In genomic region chr4:150668824-150669223, GRCh38 we compare ENCODE assay signal across 21 cellular contexts.
DNase-seq lines count a peak whose midpoint lies in the region; ATAC-seq, FAIRE-seq and TF ChIP-seq lines count a peak whose summit lies in the region.
"Had no signal": no experiment of that assay in that cellular context is flagged by ENCODE, and none has a peak within 500 bp of the region (broad histone marks: within the 10 kb centered on the region; RNA-seq: fewer than 3 reads in every experiment).

No MANE protein-coding gene starts in this region.

- H2AK5ac ChIP-seq in H9 (ENCODE audit: insufficient read length, low read length): no peak overlapping the region

- no peaks in the 10 kb centered on the region for H3K9me3 Mint-ChIP-seq in H9

- FAIRE-seq in K562 (lab: Jason Lieb, UNC) (no peak), keratinocyte (lab: Jason Lieb, UNC) (peak; percentile 26), H54 (lab: Jason Lieb, UNC) (no peak)

- H4K5ac ChIP-seq in H9 (ENCODE audit: insufficient read length, low read depth, low read length): no peak overlapping the region

- H3K9me3 ChIP-seq in H9 (ENCODE audit: control insufficient read depth, low read depth, low read length): no peaks in the 10 kb centered on the region
- H3K9me3 ChIP-seq in Karpas-422 (ENCODE audit: low read length): no peaks in the 10 kb centered on the region
- no peaks in the 10 kb centered on the region for H3K9me3 ChIP-seq in K562 (replicated peaks; ENCODE audit: control insufficient read depth, insufficient read depth, low read depth, low read length)
- H3K9me3 ChIP-seq in keratinocyte (ENCODE audit: control insufficient read depth, low read depth, low read length): no peaks in the 10 kb centered on the region
- H3K9me3 ChIP-seq: Caco-2, MG63, Peyer's patch had no signal

- H3K4me1 ChIP-seq in H9 (ENCODE audit: insufficient read depth, low read length) (no peaks in the 10 kb centered on the region), Karpas-422 (ENCODE audit: low read length) (peaks cover 11% of the 10 kb centered on the region), K562 (replicated peaks in 1 of 2; ENCODE audit: control insufficient read depth in 2 of 2, insufficient read depth in 2 of 2, low read length in 2 of 2) (no peaks in the 10 kb centered on the region), keratinocyte (ENCODE audit: control insufficient read depth, extremely low read depth, insufficient read depth, low read length) (peaks cover 20% of the 10 kb centered on the region)
- H3K4me1 ChIP-seq: Peyer's patch had no signal

- no peaks in the 10 kb centered on the region for H3K9me2 ChIP-seq in Karpas-422 (replicated peaks; ENCODE audit: insufficient read depth, low read length)

- H4K91ac ChIP-seq in H9 (ENCODE audit: insufficient read length, low read depth, low read length): no peak overlapping the region

- H2BK20ac ChIP-seq in H9 (ENCODE audit: low read depth, low read length, poor library complexity, severe bottlenecking): no peak overlapping the region

- DNase-seq in H9 (no peak), Karpas-422 (peak; percentile 60), K562 (ENCODE audit: extremely low read depth in 1 of 4, low spot score in 3 of 4) (peak in 2 of 4 experiments; percentile 8 to 9), keratinocyte (ENCODE audit: low read depth, low spot score) (no peak), H54 (ENCODE audit: insufficient read length, low spot score) (no peak)
- no peak for DNase-seq in activated CD4-positive, alpha-beta T cell treated with anti-CD3 and anti-CD28 coated beads, Interleukin-2, amount 50 U/mL, for 4 hours
- DNase-seq: Caco-2, DMS153, GM23248, MG63, NCI-H1105 treated with DMSO at 0.1 percent for 48 hours, NCI-H1694 treated with DMSO at 0.1 percent for 48 hours, NCI-H226, NCI-H524 treated with DMSO at 0.1 percent for 48 hours, Peyer's patch, SHP77 had no signal

- TF ChIP-seq POLR2A in K562 (conservative IDR thresholded peaks at IDR 0.05) (no peak), H54 (IDR thresholded peaks at IDR 0.05; ENCODE audit: low read depth, low read length) (no peak)

- H3K4ac ChIP-seq in H9 (ENCODE audit: low read depth, low read length): no peak overlapping the region

- no peak overlapping the region for H3K23ac ChIP-seq in H9 (ENCODE audit: insufficient read length, low read depth, low read length)

- H2BK15ac ChIP-seq in H9 (ENCODE audit: low read depth, low read length): no peak overlapping the region

- BruUV-seq in K562 (replicated peaks; lab: Mats Ljungman, UMichigan): no TSS peak

- WGBS in H9 (ENCODE audit: extremely low coverage, insufficient read length, low lambda C conversion rate): no CpG with 5 or more reads among the region's 2 CpGs
- 38% methylated on average over 2 of the region's 2 CpGs for WGBS in K562 (ENCODE audit: insufficient coverage, low coverage, missing lambda C conversion rate)

- no peak overlapping the region for H3K14ac ChIP-seq in H9 (ENCODE audit: insufficient read depth, low read length)

- H4K20me1 ChIP-seq in H9 (ENCODE audit: control insufficient read depth, insufficient read depth, insufficient read length) (no peaks in the 10 kb centered on the region), Karpas-422 (ENCODE audit: insufficient read depth, low read depth, low read length) (no peaks in the 10 kb centered on the region), K562 (replicated peaks; ENCODE audit: control insufficient read depth, insufficient read depth, low read length) (no peaks in the 10 kb centered on the region), keratinocyte (ENCODE audit: control insufficient read depth, extremely low read depth, insufficient read depth, low read length) (no peaks in the 10 kb centered on the region)

- H4K8ac ChIP-seq in H9 (replicated peaks; ENCODE audit: insufficient read length, low read depth, low read length): no peak overlapping the region

- H2BK12ac ChIP-seq in H9 (ENCODE audit: insufficient read length, low read depth, low read length): no peak overlapping the region

- H3K27me3 Mint-ChIP-seq in H9 (ENCODE audit: low read depth): no peaks in the 10 kb centered on the region

- no peaks in the 10 kb centered on the region for H3K4me1 Mint-ChIP-seq in H9
- H3K4me1 Mint-ChIP-seq: CD14-positive monocyte had no signal

- intact Hi-C loops in K562 (cut with micrococcal nuclease): no loop called here

- H3K36me3 ChIP-seq in Karpas-422 (ENCODE audit: insufficient read depth, low read length) (no peaks in the 10 kb centered on the region), K562 (ENCODE audit: control insufficient read depth, insufficient read depth, low read length) (no peaks in the 10 kb centered on the region), keratinocyte (ENCODE audit: control insufficient read depth in 2 of 2, extremely low read depth in 1 of 2, insufficient read depth in 2 of 2, low read length in 2 of 2) (no peaks in the 10 kb centered on the region)
- H3K36me3 ChIP-seq: MG63, Peyer's patch had no signal

- in situ Hi-C loops in K562 (cut with MboI): no loop called here

- no peak for TF ChIP-seq RAD21 in K562 (CRISPR knock-in tag; conservative IDR thresholded peaks at IDR 0.05 in 1 of 2, IDR thresholded peaks at IDR 0.05 in 1 of 2)

- no peak overlapping the region for H2BK5ac ChIP-seq in H9 (ENCODE audit: insufficient read length, low read length)

- TF ChIP-seq CTCF in H9 (conservative IDR thresholded peaks at IDR 0.05) (peak; percentile 49; the same call in 2 of the 3 replicates), K562 (IDR thresholded peaks at IDR 0.05 in 2 of 3, conservative IDR thresholded peaks at IDR 0.05 in 1 of 3; ENCODE audit: insufficient read depth in 2 of 3, low read depth in 1 of 3, low read length in 3 of 3) (peak in 1 of 3 experiments; percentile 10; a peak in 1 of 6 replicates), keratinocyte (optimal IDR thresholded peaks at IDR 0.05 in 1 of 3, IDR thresholded peaks at IDR 0.05 in 1 of 3, conservative IDR thresholded peaks at IDR 0.05 in 1 of 3; ENCODE audit: extremely low read depth in 1 of 3, insufficient read depth in 2 of 3, low read length in 3 of 3) (no peak)

- H3T11ph ChIP-seq in H9 (ENCODE audit: low read length): no peak overlapping the region

- no peak overlapping the region for H3K56ac ChIP-seq in H9 (ENCODE audit: insufficient read length, low read depth, low read length)

- no peaks in the 10 kb centered on the region for H3K79me1 ChIP-seq in H9 (ENCODE audit: insufficient read depth, low read depth, low read length, poor library complexity, severe bottlenecking)

- H2AFZ ChIP-seq in H9 (ENCODE audit: low read length) (no peak overlapping the region), Karpas-422 (ENCODE audit: low read length) (no peak overlapping the region), K562 (ENCODE audit: low read depth, low read length) (no peak overlapping the region), keratinocyte (ENCODE audit: control insufficient read depth, low read length) (no peak overlapping the region)
- H2AFZ ChIP-seq: GM23248 had no signal

- no peak overlapping the region for H2BK120ac ChIP-seq in H9 (ENCODE audit: low read depth, low read length, poor library complexity, severe bottlenecking)

- H3K27ac Mint-ChIP-seq in H9: no peak overlapping the region

- TF ChIP-seq EP300 in K562 (IDR thresholded peaks at IDR 0.05; ENCODE audit: low read length): no peak

- POLR2A ChIA-PET in K562 (lab: Yijun Ruan, JAX): no interaction called here

- H3K27me3 ChIP-seq in H9 (ENCODE audit: insufficient read depth, low read length): no peaks in the 10 kb centered on the region
- H3K27me3 ChIP-seq in Karpas-422 (ENCODE audit: low read length): no peaks in the 10 kb centered on the region
- no peaks in the 10 kb centered on the region for H3K27me3 ChIP-seq in K562 (ENCODE audit: control insufficient read depth in 2 of 2, insufficient read depth in 2 of 2, low read length in 2 of 2)
- no peaks in the 10 kb centered on the region for H3K27me3 ChIP-seq in keratinocyte (ENCODE audit: control insufficient read depth, extremely low read depth, insufficient read depth, low read length)
- H3K27me3 ChIP-seq: MG63, Peyer's patch had no signal

- H3K79me2 ChIP-seq in H9 (ENCODE audit: insufficient read depth, low read length) (no peaks in the 10 kb centered on the region), Karpas-422 (ENCODE audit: low read length) (peaks cover 5% of the 10 kb centered on the region; the same call in 1 of the 2 replicates), K562 (ENCODE audit: control insufficient read depth, insufficient read depth, low read length) (no peaks in the 10 kb centered on the region), keratinocyte (ENCODE audit: control insufficient read depth, insufficient read depth, low read length) (no peaks in the 10 kb centered on the region)

- H3K27ac ChIP-seq in H9 (ENCODE audit: insufficient read length, low read depth, low read length): no peak overlapping the region
- no peak overlapping the region for H3K27ac ChIP-seq in Karpas-422 (ENCODE audit: low read length)
- no peak overlapping the region for H3K27ac ChIP-seq in K562 (ENCODE audit: extremely low read depth, low read depth, low read length)
- no peak overlapping the region for H3K27ac ChIP-seq in keratinocyte (ENCODE audit: control insufficient read depth, insufficient read depth, low read length)
- H3K27ac ChIP-seq: GM23248, KMS-11, Peyer's patch had no signal

- no peak overlapping the region for H3K4me3 Mint-ChIP-seq in H9
- H3K4me3 Mint-ChIP-seq: CD14-positive monocyte had no signal

- ATAC-seq in K562 (peak; percentile 74), HG03097 (IDR thresholded peaks at IDR 0.05; ENCODE audit: low FRiP score, unreplicated experiment) (no peak), HG02571 (IDR thresholded peaks at IDR 0.05; ENCODE audit: unreplicated experiment) (no peak)
- ATAC-seq: SK-N-SH treated with all-trans-retinoic acid at 6 μM for 48 hours had no signal

- no peaks in the 10 kb centered on the region for H3K9me1 ChIP-seq in K562 (ENCODE audit: control insufficient read depth, insufficient read depth, low read length)
- H3K9me1 ChIP-seq in keratinocyte (ENCODE audit: control insufficient read depth, extremely low read depth, insufficient read depth, low read length): no peaks in the 10 kb centered on the region

- H3K36me3 Mint-ChIP-seq in H9 (ENCODE audit: insufficient read depth in 1 of 3, low read depth in 3 of 3): no peaks in the 10 kb centered on the region
- H3K36me3 Mint-ChIP-seq: CD14-positive monocyte had no signal

- CTCF ChIA-PET in K562 (lab: Yijun Ruan, JAX; ENCODE audit: low intra/inter-chr PET ratio): no interaction called here

- H3K9ac ChIP-seq in H9 (ENCODE audit: extremely low read depth, insufficient read length, low read length) (no peak overlapping the region), Karpas-422 (ENCODE audit: low read length) (no peak overlapping the region), K562 (ENCODE audit: insufficient read depth in 1 of 2, low read depth in 2 of 2, low read length in 2 of 2) (no peak overlapping the region), keratinocyte (ENCODE audit: control insufficient read depth, extremely low read depth, insufficient read depth, low read length) (no peak overlapping the region)
- H3K9ac ChIP-seq: GM23248, KMS-11 had no signal

- dilution Hi-C loops in keratinocyte (cut with MboI; ENCODE audit: extremely low pct_ligation_motif_present, low sequenced_read_pairs): no loop called here

- no peak overlapping the region for H3K4me3 ChIP-seq in Karpas-422 (ENCODE audit: low read length)
- no peak overlapping the region for H3K4me3 ChIP-seq in K562
- no peak overlapping the region for H3K4me3 ChIP-seq in keratinocyte (ENCODE audit: control insufficient read depth in 2 of 3, extremely low read depth in 1 of 3, insufficient read depth in 2 of 3, low read depth in 1 of 3, low read length in 3 of 3)
- H3K4me3 ChIP-seq: GM23248, MG63, Peyer's patch had no signal

- H3K18ac ChIP-seq in H9 (ENCODE audit: insufficient read length, low read depth, low read length): no peak overlapping the region

- H3K23me2 ChIP-seq in H9 (ENCODE audit: insufficient read length, low read depth, low read length, poor library complexity, severe bottlenecking): no peaks in the 10 kb centered on the region

- H3K4me2 ChIP-seq in H9 (ENCODE audit: insufficient read depth, insufficient read length, low read length): no peak overlapping the region
- H3K4me2 ChIP-seq in Karpas-422 (ENCODE audit: low read depth, low read length, poor library complexity, severe bottlenecking): no peak overlapping the region
- no peak overlapping the region for H3K4me2 ChIP-seq in K562 (ENCODE audit: insufficient read depth, low read length)
- no peak overlapping the region for H3K4me2 ChIP-seq in keratinocyte (ENCODE audit: control insufficient read depth, extremely low read depth, insufficient read depth, low read depth, low read length)
- H3K4me2 ChIP-seq: KMS-11 had no signal
